17 cellular contexts compared by ENCODE assay signal in the genomic region with DNA sequence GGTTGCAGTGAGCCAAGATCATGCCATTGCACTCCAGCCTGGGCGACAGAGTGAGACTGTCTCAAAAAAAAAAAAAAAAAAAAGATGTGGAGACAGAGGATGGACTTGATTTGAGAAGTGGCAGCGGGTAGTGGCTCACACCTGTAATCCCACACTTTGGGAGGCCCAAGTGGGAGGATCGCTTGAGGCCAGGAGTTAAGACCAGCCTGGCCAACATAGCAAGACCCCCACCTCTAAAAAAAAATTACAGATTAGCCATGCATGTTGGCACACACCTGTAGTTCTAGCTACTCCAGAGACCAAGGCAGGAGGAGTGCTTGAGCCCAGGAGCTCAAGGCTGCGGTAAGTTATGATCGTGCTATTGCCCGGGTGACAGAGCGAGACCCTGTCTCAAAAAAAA. TPM values are rescaled to one million over a fixed set of nuclear protein-coding genes. Genes with fewer than 3 reads are reported as not detected.
A peak's percentile ranks its signal among the peaks of the same experiment; 100 is the strongest.
DNase-seq lines count a peak whose midpoint lies in the region; ATAC-seq, FAIRE-seq and TF ChIP-seq lines count a peak whose summit lies in the region.
"Had no signal": no experiment of that assay in that cellular context is flagged by ENCODE, and none has a peak within 500 bp of the region (broad histone marks: within the 10 kb centered on the region; RNA-seq: fewer than 3 reads in every experiment).

No MANE protein-coding gene starts in this region.

- CTCF ChIA-PET in A549 (lab: Yijun Ruan, JAX) (interaction anchor here (0.7 to 2.1 kb wide), 3 partner anchors 24 to 192 kb away, joined by 3 to 7 read pairs (median 3); a partner anchor contains a TSS), HEK293 (lab: Yijun Ruan, JAX) (no interaction called here), K562 (lab: Yijun Ruan, JAX; ENCODE audit: low intra/inter-chr PET ratio) (no interaction called here)

- H3K36me3 ChIP-seq in HEK293 (ENCODE audit: control insufficient read depth in 2 of 2, insufficient read depth in 1 of 2, low read length in 2 of 2) (peaks cover 0 to 9% of the 10 kb centered on the region in 2 experiments; a peak in 1 of 3 replicates), K562 (ENCODE audit: control insufficient read depth, insufficient read depth, low read length) (peaks cover 11% of the 10 kb centered on the region)

- no peak overlapping the region for H2AFZ ChIP-seq in K562 (ENCODE audit: low read depth, low read length)
- H2AFZ ChIP-seq: GM23248 had no signal

- no peaks in the 10 kb centered on the region for H3K27me3 Mint-ChIP-seq in activated T-cell treated with anti-CD3 and anti-CD28 coated beads, Interleukin-2, amount 50 U/mL, for 24 hours
- H3K27me3 Mint-ChIP-seq: CD4-positive, alpha-beta T cell had no signal

- no TSS peak for BruUV-seq in K562 (replicated peaks; lab: Mats Ljungman, UMichigan)

- no peaks in the 10 kb centered on the region for H4K20me1 ChIP-seq in K562 (replicated peaks; ENCODE audit: control insufficient read depth, insufficient read depth, low read length)

- no peak overlapping the region for H3K4me2 ChIP-seq in A549
- no peak overlapping the region for H3K4me2 ChIP-seq in K562 (ENCODE audit: insufficient read depth, low read length)

- H3K9me1 ChIP-seq in K562 (ENCODE audit: control insufficient read depth, insufficient read depth, low read length), result no peaks in the 10 kb centered on the region

- FAIRE-seq in A549 (lab: Jason Lieb, UNC) (no peak), K562 (lab: Jason Lieb, UNC) (no peak), GM12892 (lab: Jason Lieb, UNC) (no peak)

- H3K36me3 Mint-ChIP-seq in activated T-cell treated with anti-CD3 and anti-CD28 coated beads, Interleukin-2, amount 50 U/mL, for 24 hours (ENCODE audit: low read depth), result peaks cover 30% of the 10 kb centered on the region

- TF ChIP-seq POLR2A in A549 (IDR thresholded peaks at IDR 0.05; ENCODE audit: low read length) (no peak), K562 (conservative IDR thresholded peaks at IDR 0.05) (no peak), GM12892 (IDR thresholded peaks at IDR 0.05; ENCODE audit: low read depth, low read length) (no peak)

- intact Hi-C loops in K562 (cut with micrococcal nuclease) (no loop called here), posterior vena cava (cut with DNase I) (no loop called here)

- H3K4me3 Mint-ChIP-seq in activated T-cell treated with anti-CD3 and anti-CD28 coated beads, Interleukin-2, amount 50 U/mL, for 24 hours, result no peak overlapping the region
- H3K4me3 Mint-ChIP-seq: CD4-positive, alpha-beta T cell had no signal

- TF ChIP-seq EP300 in A549 (IDR thresholded peaks at IDR 0.05) (no peak), K562 (IDR thresholded peaks at IDR 0.05; ENCODE audit: low read length) (no peak)

- TF ChIP-seq CTCF in A549 (IDR thresholded peaks at IDR 0.05) (no peak), HEK293 (tag by site-specific recombination; IDR thresholded peaks at IDR 0.05) (no peak), K562 (IDR thresholded peaks at IDR 0.05 in 2 of 3, conservative IDR thresholded peaks at IDR 0.05 in 1 of 3; ENCODE audit: insufficient read depth in 2 of 3, low read depth in 1 of 3, low read length in 3 of 3) (no peak)

- no peaks in the 10 kb centered on the region for H3K9me3 Mint-ChIP-seq in activated T-cell treated with anti-CD3 and anti-CD28 coated beads, Interleukin-2, amount 50 U/mL, for 24 hours
- H3K9me3 Mint-ChIP-seq: CD4-positive, alpha-beta T cell had no signal

- ATAC-seq in A549, result no peak
- no peak for ATAC-seq in K562
- ATAC-seq in GM18873 (IDR thresholded peaks at IDR 0.05; ENCODE audit: low FRiP score, unreplicated experiment), result no peak

- H3K27me3 ChIP-seq in K562 (ENCODE audit: control insufficient read depth in 2 of 2, insufficient read depth in 2 of 2, low read length in 2 of 2), result no peaks in the 10 kb centered on the region
- H3K27me3 ChIP-seq: BE2C had no signal

- H3K4me1 ChIP-seq in A549 (peaks cover 45% of the 10 kb centered on the region), HEK293 (ENCODE audit: control insufficient read depth, insufficient read depth, low read length) (peaks cover 16% of the 10 kb centered on the region), K562 (replicated peaks in 1 of 2; ENCODE audit: control insufficient read depth in 2 of 2, insufficient read depth in 2 of 2, low read length in 2 of 2) (peaks cover 17 to 22% of the 10 kb centered on the region in 2 experiments)

- no peak for TF ChIP-seq RAD21 in A549 (conservative IDR thresholded peaks at IDR 0.05 in 1 of 2, IDR thresholded peaks at IDR 0.05 in 1 of 2)
- no peak for TF ChIP-seq RAD21 in K562 (CRISPR knock-in tag; conservative IDR thresholded peaks at IDR 0.05 in 1 of 2, IDR thresholded peaks at IDR 0.05 in 1 of 2)

- in situ Hi-C loops in K562 (cut with MboI), result no loop called here

- DNase-seq in A549 (ENCODE audit: low read depth in 1 of 2, low spot score in 1 of 2) (no peak), K562 (ENCODE audit: extremely low read depth in 1 of 4, low spot score in 3 of 4) (no peak), posterior vena cava (ENCODE audit: low spot score) (peak; percentile 3), KG1 (lab: John Stamatoyannopoulos, UW) (no peak), GM12892 (ENCODE audit: insufficient read length) (no peak)
- no peak for DNase-seq in activated T-cell treated with anti-CD3 and anti-CD28 coated beads, Interleukin-2, amount 50 U/mL, for 24 hours
- DNase-seq: ACHN; BE2C; C1 segment of cervical spinal cord; Calu3; CD4-positive, alpha-beta T cell; DMS79 treated with DMSO at 0.1 percent for 48 hours; GF-D8; GM23248 had no signal

- H3K9me3 ChIP-seq in A549 (no peaks in the 10 kb centered on the region), HEK293 (ENCODE audit: control insufficient read depth, insufficient read depth, low read depth, low read length) (no peaks in the 10 kb centered on the region), K562 (replicated peaks; ENCODE audit: control insufficient read depth, insufficient read depth, low read depth, low read length) (no peaks in the 10 kb centered on the region)
- H3K9me3 ChIP-seq: BE2C, HAP-1 had no signal

- no peaks in the 10 kb centered on the region for H3K79me2 ChIP-seq in K562 (ENCODE audit: control insufficient read depth, insufficient read depth, low read length)

- H3K27ac Mint-ChIP-seq in activated T-cell treated with anti-CD3 and anti-CD28 coated beads, Interleukin-2, amount 50 U/mL, for 24 hours, result no peak overlapping the region

- POLR2A ChIA-PET in A549 (lab: Yijun Ruan, JAX) (interaction anchor here (0.9 to 3.6 kb wide), 2 partner anchors 12 to 33 kb away, joined by 4 to 15 read pairs; a partner anchor contains a TSS), HEK293 (lab: Yijun Ruan, JAX) (interaction anchor here (6.6 kb wide), 1 partner anchor 34 kb away, joined by 36 read pairs; a partner anchor contains a TSS), K562 (lab: Yijun Ruan, JAX) (interaction anchor here (0.7 to 1.0 kb wide), 2 partner anchors 10 to 68 kb away, joined by 3 read pairs; no protein-coding TSS in a partner anchor)

- H3K4me3 ChIP-seq in A549, result no peak overlapping the region
- no peak overlapping the region for H3K4me3 ChIP-seq in HEK293 (ENCODE audit: low read depth, low read length)
- no peak overlapping the region for H3K4me3 ChIP-seq in K562
- H3K4me3 ChIP-seq: GM23248, HAP-1 had no signal

- H3K9ac ChIP-seq in K562 (ENCODE audit: insufficient read depth in 1 of 2, low read depth in 2 of 2, low read length in 2 of 2), result no peak overlapping the region
- H3K9ac ChIP-seq: GM23248 had no signal

- peaks cover 53% of the 10 kb centered on the region for H3K4me1 Mint-ChIP-seq in activated T-cell treated with anti-CD3 and anti-CD28 coated beads, Interleukin-2, amount 50 U/mL, for 24 hours (ENCODE audit: low read depth)

- H3K27ac ChIP-seq in A549, result peak overlapping the region; percentile 99 to 100; a peak in 4 of 6 replicates
- H3K27ac ChIP-seq in HEK293 (ENCODE audit: extremely low read depth, low read depth, low read length), result no peak overlapping the region
- no peak overlapping the region for H3K27ac ChIP-seq in K562 (ENCODE audit: extremely low read depth, low read depth, low read length)
- H3K27ac ChIP-seq: GM23248 had no signal

- WGBS in A549 (ENCODE audit: missing lambda C conversion rate), result 93% methylated on average over 7 of the region's 7 CpGs
- 85% methylated on average over 6 of the region's 7 CpGs for WGBS in K562 (ENCODE audit: insufficient coverage, low coverage, missing lambda C conversion rate)

RNA-seq across cellular contexts. Expression of a gene that starts 24.3 kb away (rescaled TPM):
- polyA plus RNA-seq in A549 (2011; rRNA removed), result 82.3 and 83.7 TPM in 2 replicates
- 21.6 and 24.9 TPM in 2 replicates for polyA plus RNA-seq in A549 (2012; cell fraction: cytosol; rRNA removed)
- 12.2 and 19.1 TPM in 2 replicates for polyA plus RNA-seq in A549 (2012; cell fraction: nucleus; rRNA removed)
- polyA plus RNA-seq in A549 (2017; fragmentation: RNase III; extraction: RNeasy Plus Mini Kit Qiagen cat#74134 plus additional on column Dnase treatment), result 56.2 to 58.9 TPM (median 56.5 TPM) in 3 replicates
- polyA minus RNA-seq in A549 (2011; rRNA and poly(A)+ RNA removed), result 35.9 and 39.6 TPM in 2 replicates
- 49.7 and 77.0 TPM in 2 replicates for total RNA-seq in K562 (2011; cell fraction: chromatin; rRNA removed; ENCODE audit: low replicate concordance)
- 28.7 and 34.9 TPM in 2 replicates for total RNA-seq in K562 (2011; cell fraction: nucleolus; rRNA removed)
- total RNA-seq in K562 (2011; cell fraction: nucleoplasm; rRNA removed), result 43.5 and 57.0 TPM in 2 replicates
- total RNA-seq in K562 (2014; rRNA removed), result 27.6 and 31.7 TPM in 2 replicates
- 52.8 and 62.6 TPM in 2 replicates for total RNA-seq in K562 (2014; rRNA removed; fragmentation: Illumina TruSeq; extraction: Trizol)
- total RNA-seq in K562 (2015; rRNA removed; fragmentation: Illumina TruSeq; extraction: Trizol), result 33.3 and 38.2 TPM in 2 replicates
- 45.7 and 48.4 TPM in 2 replicates for total RNA-seq in K562 (2021)
- 53.2 and 64.1 TPM in 2 replicates for polyA plus RNA-seq in K562 (2011; rRNA removed)
- 20.9 and 37.8 TPM in 2 replicates for polyA plus RNA-seq in K562 (2011; cell fraction: cytosol; rRNA removed)
- 13.5 and 19.8 TPM in 2 replicates for polyA plus RNA-seq in K562 (2011; cell fraction: nucleus; rRNA removed)
- polyA plus RNA-seq in K562 (2012), result 39.1 and 50.0 TPM in 2 replicates
- 54.4 and 70.0 TPM in 2 replicates for polyA plus RNA-seq in K562 (2014; fragmentation: Illumina TruSeq; extraction: Trizol)
- polyA plus RNA-seq in K562 (2014; fragmentation: Nextera tagmentation; extraction: Ambion mirVana), result 10 to 100 TPM; 50.8 to 73.3 TPM
- polyA plus RNA-seq in K562 (2014; rRNA removed), result 42.7 and 55.5 TPM in 2 replicates
- 90.3 and 97.7 TPM in 2 replicates for polyA minus RNA-seq in K562 (2011; rRNA and poly(A)+ RNA removed)
- 35.1 and 39.2 TPM in 2 replicates for polyA minus RNA-seq in K562 (2011; cell fraction: cytosol; rRNA and poly(A)+ RNA removed)
- polyA minus RNA-seq in K562 (2011; cell fraction: nucleus; rRNA and poly(A)+ RNA removed), result 13.6 and 33.1 TPM in 2 replicates
- total RNA-seq in posterior vena cava, result 10 to 100 TPM; 28.3 to 37.7 TPM
- polyA plus RNA-seq in GM12892 (2012; ENCODE audit: missing spikeins), result 55.1 TPM

RNA-seq across cellular contexts. Expression of a gene that starts 24.6 kb away (rescaled TPM):
- polyA plus RNA-seq in A549 (2011; rRNA removed), result 136 and 165 TPM in 2 replicates
- 61.1 and 70.5 TPM in 2 replicates for polyA plus RNA-seq in A549 (2012; cell fraction: cytosol; rRNA removed)
- 13.7 and 21.8 TPM in 2 replicates for polyA plus RNA-seq in A549 (2012; cell fraction: nucleus; rRNA removed)
- 75.1 to 86.1 TPM (median 79.8 TPM) in 3 replicates for polyA plus RNA-seq in A549 (2017; fragmentation: RNase III; extraction: RNeasy Plus Mini Kit Qiagen cat#74134 plus additional on column Dnase treatment)
- 36.8 and 46.6 TPM in 2 replicates for polyA minus RNA-seq in A549 (2011; rRNA and poly(A)+ RNA removed)
- 13.7 and 30.0 TPM in 2 replicates for total RNA-seq in K562 (2011; cell fraction: chromatin; rRNA removed; ENCODE audit: low replicate concordance)
- 13.7 and 15.7 TPM in 2 replicates for total RNA-seq in K562 (2011; cell fraction: nucleolus; rRNA removed)
- 30.3 and 57.6 TPM in 2 replicates for total RNA-seq in K562 (2011; cell fraction: nucleoplasm; rRNA removed)
- 42.6 and 55.8 TPM in 2 replicates for total RNA-seq in K562 (2014; rRNA removed)
- 108 and 111 TPM in 2 replicates for total RNA-seq in K562 (2014; rRNA removed; fragmentation: Illumina TruSeq; extraction: Trizol)
- total RNA-seq in K562 (2015; rRNA removed; fragmentation: Illumina TruSeq; extraction: Trizol), result 79.7 and 87.7 TPM in 2 replicates
- 72.5 and 72.7 TPM in 2 replicates for total RNA-seq in K562 (2021)
- 162 and 168 TPM in 2 replicates for polyA plus RNA-seq in K562 (2011; rRNA removed)
- polyA plus RNA-seq in K562 (2011; cell fraction: cytosol; rRNA removed), result 47.9 and 96.2 TPM in 2 replicates
- 27.0 and 46.2 TPM in 2 replicates for polyA plus RNA-seq in K562 (2011; cell fraction: nucleus; rRNA removed)
- 85.3 and 238 TPM in 2 replicates for polyA plus RNA-seq in K562 (2012)
- polyA plus RNA-seq in K562 (2014; fragmentation: Illumina TruSeq; extraction: Trizol), result 74.2 and 85.3 TPM in 2 replicates
- 100 to 1,000 TPM; 184 to 208 TPM for polyA plus RNA-seq in K562 (2014; fragmentation: Nextera tagmentation; extraction: Ambion mirVana)
- 112 and 134 TPM in 2 replicates for polyA plus RNA-seq in K562 (2014; rRNA removed)
- polyA minus RNA-seq in K562 (2011; rRNA and poly(A)+ RNA removed), result 41.3 and 52.4 TPM in 2 replicates
- 13.9 and 15.1 TPM in 2 replicates for polyA minus RNA-seq in K562 (2011; cell fraction: cytosol; rRNA and poly(A)+ RNA removed)
- 3.2 and 10.0 TPM in 2 replicates for polyA minus RNA-seq in K562 (2011; cell fraction: nucleus; rRNA and poly(A)+ RNA removed)
- 10 to 100 TPM; 77.4 to 95.3 TPM for total RNA-seq in posterior vena cava
- polyA plus RNA-seq in GM12892 (2012; ENCODE audit: missing spikeins), result 146 TPM

RNA-seq across cellular contexts. Expression of a gene that starts 33.4 kb away (rescaled TPM):
- 329 and 392 TPM in 2 replicates for polyA plus RNA-seq in A549 (2011; rRNA removed)
- polyA plus RNA-seq in A549 (2012; cell fraction: cytosol; rRNA removed), result 189 and 275 TPM in 2 replicates
- polyA plus RNA-seq in A549 (2012; cell fraction: nucleus; rRNA removed), result 368 and 387 TPM in 2 replicates
- 188 to 239 TPM (median 238 TPM) in 3 replicates for polyA plus RNA-seq in A549 (2017; fragmentation: RNase III; extraction: RNeasy Plus Mini Kit Qiagen cat#74134 plus additional on column Dnase treatment)
- 299 and 339 TPM in 2 replicates for polyA minus RNA-seq in A549 (2011; rRNA and poly(A)+ RNA removed)
- total RNA-seq in K562 (2011; cell fraction: chromatin; rRNA removed; ENCODE audit: low replicate concordance), result 185 and 371 TPM in 2 replicates
- total RNA-seq in K562 (2011; cell fraction: nucleolus; rRNA removed), result 455 and 610 TPM in 2 replicates
- 314 and 392 TPM in 2 replicates for total RNA-seq in K562 (2011; cell fraction: nucleoplasm; rRNA removed)
- total RNA-seq in K562 (2014; rRNA removed), result 593 and 675 TPM in 2 replicates
- total RNA-seq in K562 (2014; rRNA removed; fragmentation: Illumina TruSeq; extraction: Trizol), result 159 and 200 TPM in 2 replicates
- total RNA-seq in K562 (2015; rRNA removed; fragmentation: Illumina TruSeq; extraction: Trizol), result 13.2 and 14.7 TPM in 2 replicates
- 453 and 674 TPM in 2 replicates for total RNA-seq in K562 (2021)
- polyA plus RNA-seq in K562 (2011; rRNA removed), result 228 and 529 TPM in 2 replicates
- polyA plus RNA-seq in K562 (2011; cell fraction: cytosol; rRNA removed), result 345 and 451 TPM in 2 replicates
- 384 and 450 TPM in 2 replicates for polyA plus RNA-seq in K562 (2011; cell fraction: nucleus; rRNA removed)
- 184 and 695 TPM in 2 replicates for polyA plus RNA-seq in K562 (2012)
- polyA plus RNA-seq in K562 (2014; fragmentation: Illumina TruSeq; extraction: Trizol), result 107 and 370 TPM in 2 replicates
- polyA plus RNA-seq in K562 (2014; fragmentation: Nextera tagmentation; extraction: Ambion mirVana), result 10 to 100 TPM in 1 of 2 experiments, 1 to 10 TPM in 1; 8.2 to 12.3 TPM
- polyA plus RNA-seq in K562 (2014; rRNA removed), result 362 and 564 TPM in 2 replicates
- 156 and 267 TPM in 2 replicates for polyA minus RNA-seq in K562 (2011; rRNA and poly(A)+ RNA removed)
- polyA minus RNA-seq in K562 (2011; cell fraction: cytosol; rRNA and poly(A)+ RNA removed), result 180 and 395 TPM in 2 replicates
- polyA minus RNA-seq in K562 (2011; cell fraction: nucleus; rRNA and poly(A)+ RNA removed), result 272 and 555 TPM in 2 replicates
- total RNA-seq in posterior vena cava, result 100 to 1,000 TPM; 208 to 244 TPM
- 158 TPM for polyA plus RNA-seq in GM12892 (2012; ENCODE audit: missing spikeins)

Comparison
In these comparisons a context has a peak if more than half of its experiments do, and no peak if none do; other contexts are left out.
1. H3K27ac ChIP-seq: peak in A549 (2 of 2); none in HEK293 (single experiment) and K562 (single experiment).